Comparison of ENCODE assay signal across 3 cellular contexts in the genomic region with DNA sequence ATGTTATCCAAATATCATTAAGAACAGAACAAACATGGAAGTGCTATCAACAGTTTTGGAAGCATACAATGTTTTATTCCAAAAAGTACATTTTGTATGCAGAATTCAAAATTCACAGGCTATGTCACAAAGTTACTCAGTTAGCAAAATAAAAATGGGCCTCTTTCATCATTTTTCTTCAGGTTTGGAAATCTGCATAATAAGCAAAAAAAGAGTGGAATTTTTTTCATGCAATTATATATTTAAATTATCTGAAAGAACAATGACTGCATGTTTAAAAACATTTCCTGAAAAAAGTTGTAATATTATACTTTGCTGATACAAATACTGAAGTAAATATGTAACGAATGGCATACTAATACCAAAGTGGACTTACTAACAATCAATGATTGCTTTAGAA.
TF ChIP-seq lines count a peak whose summit lies in the region.

No MANE protein-coding gene starts in this region.

TF ChIP-seq in A549, 52 proteins besides CTCF, POLR2A, EP300 and RAD21:
- no peak for TF ChIP-seq RARB (CRISPR knock-in tag; IDR thresholded peaks at IDR 0.05)
- no peak for TF ChIP-seq CHD2 (IDR thresholded peaks at IDR 0.05; ENCODE audit: low read length, partially characterized antibody)
- peak; percentile 72 for TF ChIP-seq MAFK (IDR thresholded peaks at IDR 0.05; ENCODE audit: partially characterized antibody)

TF ChIP-seq in IMR-90, 13 proteins besides CTCF, POLR2A, EP300 and RAD21:
- TF ChIP-seq MAFK (IDR thresholded peaks at IDR 0.05; ENCODE audit: low read depth, low read length) (peak; percentile 79), BHLHE40 (IDR thresholded peaks at IDR 0.05; ENCODE audit: low read depth, low read length) (no peak)

TF ChIP-seq in H1, 55 proteins besides CTCF, POLR2A, EP300 and RAD21:
- no peak for TF ChIP-seq RFX5 (IDR thresholded peaks at IDR 0.05; ENCODE audit: borderline replicate concordance, low read depth, low read length)
- TF ChIP-seq MAFK (IDR thresholded peaks at IDR 0.05; ENCODE audit: low read depth, low read length), result peak; percentile 18; the same call in 1 of the 2 replicates
